ENCODE assay signal across 9 cellular contexts in genomic region chr11:128052912-128053641, GRCh38.
DNase-seq lines count a peak whose midpoint lies in the region; FAIRE-seq and TF ChIP-seq lines count a peak whose summit lies in the region.
"Had no signal": no experiment of that assay in that cellular context is flagged by ENCODE, and none has a peak within 500 bp of the region (broad histone marks: within the 10 kb centered on the region; RNA-seq: fewer than 3 reads in every experiment).

No MANE protein-coding gene starts in this region.

- H3K9me3 ChIP-seq in Loucy (ENCODE audit: insufficient read depth, low read depth, low read length) (no peaks in the 10 kb centered on the region), small intestine (ENCODE audit: control insufficient read depth, low read depth) (no peaks in the 10 kb centered on the region)

- H3K4me1 ChIP-seq in Loucy (ENCODE audit: insufficient read depth, low read length, poor library complexity, severe bottlenecking) (peaks cover 54% of the 10 kb centered on the region), small intestine (ENCODE audit: control insufficient read depth in 2 of 2, insufficient read depth in 1 of 2, low read depth in 1 of 2, low read length in 1 of 2) (no peaks in the 10 kb centered on the region)

- no peak for FAIRE-seq in small intestine (lab: Jason Lieb, UNC)
- FAIRE-seq: A204.1 had no signal

- H3F3A ChIP-seq in Loucy (ENCODE audit: low read depth) = no peaks in the 10 kb centered on the region

- in situ Hi-C loops in astrocyte of the spinal cord (cut with HindIII; ENCODE audit: low sequenced_read_pairs) = no loop called here

- no peak overlapping the region for H3K27ac ChIP-seq in small intestine (ENCODE audit: low read depth in 1 of 2, low read length in 1 of 2)
- H3K27ac ChIP-seq in substantia nigra (ENCODE audit: low read depth, low read length, poor library complexity, severe bottlenecking) = no peak overlapping the region

- H4K20me1 ChIP-seq in Loucy (ENCODE audit: insufficient read depth, low read length, poor library complexity, severe bottlenecking) = no peaks in the 10 kb centered on the region

- TF ChIP-seq CTCF in Loucy (conservative IDR thresholded peaks at IDR 0.05; ENCODE audit: low read length) = no peak
- no peak for TF ChIP-seq CTCF in astrocyte of the spinal cord (IDR thresholded peaks at IDR 0.05; ENCODE audit: low read depth, low read length)

- H3K27me3 ChIP-seq in Loucy (ENCODE audit: insufficient read depth, low read length, poor library complexity, severe bottlenecking) (no peaks in the 10 kb centered on the region), small intestine (ENCODE audit: control insufficient read depth in 2 of 2, insufficient read depth in 2 of 2, low read length in 2 of 2) (no peaks in the 10 kb centered on the region)

- no peaks in the 10 kb centered on the region for H3K36me3 ChIP-seq in Loucy (ENCODE audit: insufficient read depth, low read length)
- no peaks in the 10 kb centered on the region for H3K36me3 ChIP-seq in small intestine (ENCODE audit: control insufficient read depth in 2 of 2, insufficient read depth in 2 of 2, low read length in 2 of 2)

- H3K4me2 ChIP-seq in Loucy (ENCODE audit: low read depth, low read length, poor library complexity, severe bottlenecking) = peak overlapping the region; percentile 69

- no peak overlapping the region for H2AFZ ChIP-seq in Loucy (ENCODE audit: low read length)

- H3K9me2 ChIP-seq in Loucy (replicated peaks; ENCODE audit: low read depth, low read length) = no peaks in the 10 kb centered on the region

- H3K4me3 ChIP-seq in Loucy (ENCODE audit: low read length, poor library complexity, severe bottlenecking) = peak overlapping the region; percentile 50
- no peak overlapping the region for H3K4me3 ChIP-seq in astrocyte of the spinal cord (ENCODE audit: low read depth, low read length)
- no peak overlapping the region for H3K4me3 ChIP-seq in small intestine (ENCODE audit: low read depth in 1 of 2, low read length in 2 of 2)

- peak; percentile 56 for DNase-seq in NCI-H2107 treated with DMSO at 0.1 percent for 48 hours (lab: John Stamatoyannopoulos, UW; ENCODE audit: unreplicated experiment)
- no peak for DNase-seq in NCI-H2107 (lab: John Stamatoyannopoulos, UW)
- peak; percentile 84 for DNase-seq in astrocyte of the spinal cord (ENCODE audit: low read depth, low spot score)
- DNase-seq in small intestine = peak; percentile 41
- no peak for DNase-seq in NCI-H146 (lab: John Stamatoyannopoulos, UW)
- no peak for DNase-seq in GM19238 (ENCODE audit: insufficient read length, low spot score)
- no peak for DNase-seq in substantia nigra (lab: John Stamatoyannopoulos, UW)

- no peaks in the 10 kb centered on the region for H3K79me2 ChIP-seq in Loucy (ENCODE audit: insufficient read depth, low read length)

- 27 to 48% (median 36%) methylated on average over 2 of the region's 2 CpGs for WGBS in small intestine, 3 donors

- H3K9ac ChIP-seq in Loucy (ENCODE audit: low read depth, low read length, poor library complexity, severe bottlenecking) = peak overlapping the region; percentile 10

Comparison
In these comparisons a context has a peak if more than half of its experiments do, and no peak if none do; other contexts are left out.
1. DNase-seq: peak in NCI-H2107 treated with DMSO at 0.1 percent for 48 hours (single experiment), astrocyte of the spinal cord (single experiment) and small intestine (single experiment); none in NCI-H2107 (single experiment), NCI-H146 (single experiment), GM19238 (single experiment) and substantia nigra (0 of 49).